Comparison of ENCODE assay signal across 1 cellular context in genomic region chr3:53789459-53789858, GRCh38.
TF ChIP-seq lines count a peak whose summit lies in the region.

No MANE protein-coding gene starts in this region.

TF ChIP-seq in GM23338, 12 proteins besides CTCF, POLR2A, EP300 and RAD21:
- TF ChIP-seq ETS1 (IDR thresholded peaks at IDR 0.05) = no peak
- TF ChIP-seq ZNF462 (CRISPR knock-in tag; IDR thresholded peaks at IDR 0.05) = no peak
- no peak for TF ChIP-seq JUNB (IDR thresholded peaks at IDR 0.05; ENCODE audit: unreplicated experiment)
- no peak for TF ChIP-seq ZNF331 (CRISPR knock-in tag; IDR thresholded peaks at IDR 0.05; ENCODE audit: low read depth)
- TF ChIP-seq STAT1 (IDR thresholded peaks at IDR 0.05; ENCODE audit: unreplicated experiment) = no peak
- TF ChIP-seq ZNF114 (CRISPR knock-in tag; IDR thresholded peaks at IDR 0.05) = no peak
- no peak for TF ChIP-seq REST (IDR thresholded peaks at IDR 0.05; ENCODE audit: unreplicated experiment)
- no peak for TF ChIP-seq CREB1 (CRISPR knock-in tag; IDR thresholded peaks at IDR 0.05; ENCODE audit: low read depth)
- no peak for TF ChIP-seq EZH2phosphoT487 (IDR thresholded peaks at IDR 0.05; ENCODE audit: unreplicated experiment)
- TF ChIP-seq POLR2AphosphoS5 (IDR thresholded peaks at IDR 0.05; ENCODE audit: low read depth) = no peak
- TF ChIP-seq NANOG (IDR thresholded peaks at IDR 0.05; ENCODE audit: borderline replicate concordance) = no peak
- TF ChIP-seq EZH2 (IDR thresholded peaks at IDR 0.05; ENCODE audit: low read depth, unreplicated experiment) = no peak
